Comparison of ENCODE assay signal across 18 cellular contexts in genomic region chr1:244413736-244414135, GRCh38. TPM values are rescaled to one million over a fixed set of nuclear protein-coding genes. Genes with fewer than 3 reads are reported as not detected.
A peak's percentile ranks its signal among the peaks of the same experiment; 100 is the strongest.
DNase-seq lines count a peak whose midpoint lies in the region; ATAC-seq and TF ChIP-seq lines count a peak whose summit lies in the region.
"Had no signal": no experiment of that assay in that cellular context is flagged by ENCODE, and none has a peak within 500 bp of the region (broad histone marks: within the 10 kb centered on the region; RNA-seq: fewer than 3 reads in every experiment).

No MANE protein-coding gene starts in this region.

- peak overlapping the region; percentile 62 for H3K9ac ChIP-seq in mesenchymal stem cell (ENCODE audit: low read length)

- H2BK12ac ChIP-seq in mesenchymal stem cell (ENCODE audit: low read length in 2 of 2): peak overlapping the region in 1 of 2 experiments; percentile 60

- peaks cover 16% of the 10 kb centered on the region for H3K4me1 Mint-ChIP-seq in activated T-cell treated with anti-CD3 and anti-CD28 coated beads, Interleukin-2, amount 50 U/mL, for 72 hours (ENCODE audit: low read depth)
- H3K4me1 Mint-ChIP-seq in activated T-helper 1 cell treated with anti-CD3 and anti-CD28 coated beads, Interleukin-12 subunit alpha, Interleukin-12 subunit beta, Interleukin-2, Interleukin-4 antibody, amounts not matched to agents 30 ng/mL and 10 ng/mL and 1 ng/mL, durations not matched to agents 14 hours and 24 hours and 36 hours (ENCODE audit: low read depth): peaks cover 31% of the 10 kb centered on the region
- H3K4me1 Mint-ChIP-seq in central memory CD8-positive, alpha-beta T cell: peaks cover 5% of the 10 kb centered on the region

- intact Hi-C loops in activated T-helper 1 cell treated with anti-CD3 and anti-CD28 coated beads, Interleukin-12 subunit alpha, Interleukin-12 subunit beta, Interleukin-2, Interleukin-4 antibody, amounts not matched to agents 30 ng/mL and 10 ng/mL and 1 ng/mL, durations not matched to agents 14 hours and 24 hours and 36 hours (cut with micrococcal nuclease): loop anchor here (5.0 kb wide), 1 partner anchor 61 kb away; a partner anchor contains a TSS
- intact Hi-C loops in ovary (cut with DNase I): no loop called here

- no peak overlapping the region for H2BK15ac ChIP-seq in mesenchymal stem cell (ENCODE audit: low read depth, poor library complexity, severe bottlenecking)

- H3K27me3 Mint-ChIP-seq in activated T-cell treated with anti-CD3 and anti-CD28 coated beads, Interleukin-2, amount 50 U/mL, for 72 hours (ENCODE audit: low read depth): no peaks in the 10 kb centered on the region
- no peaks in the 10 kb centered on the region for H3K27me3 Mint-ChIP-seq in activated T-helper 1 cell treated with anti-CD3 and anti-CD28 coated beads, Interleukin-12 subunit alpha, Interleukin-12 subunit beta, Interleukin-2, Interleukin-4 antibody, amounts not matched to agents 30 ng/mL and 10 ng/mL and 1 ng/mL, durations not matched to agents 14 hours and 24 hours and 36 hours (ENCODE audit: insufficient read depth)
- H3K27me3 Mint-ChIP-seq in central memory CD8-positive, alpha-beta T cell: no peaks in the 10 kb centered on the region

- peak overlapping the region; percentile 29 for H3K27ac Mint-ChIP-seq in activated T-cell treated with anti-CD3 and anti-CD28 coated beads, Interleukin-2, amount 50 U/mL, for 72 hours
- peak overlapping the region; percentile 55 for H3K27ac Mint-ChIP-seq in activated T-helper 1 cell treated with anti-CD3 and anti-CD28 coated beads, Interleukin-12 subunit alpha, Interleukin-12 subunit beta, Interleukin-2, Interleukin-4 antibody, amounts not matched to agents 30 ng/mL and 10 ng/mL and 1 ng/mL, durations not matched to agents 14 hours and 24 hours and 36 hours
- peak overlapping the region; percentile 56 for H3K27ac Mint-ChIP-seq in central memory CD8-positive, alpha-beta T cell (ENCODE audit: low read depth)
- H3K27ac Mint-ChIP-seq: GM23338 had no signal

- no peak overlapping the region for H2BK5ac ChIP-seq in mesenchymal stem cell (ENCODE audit: low read depth, low read length, poor library complexity, severe bottlenecking)

- H2AK5ac ChIP-seq in mesenchymal stem cell (ENCODE audit: low read length, severe bottlenecking): no peak overlapping the region

- H3K4me3 ChIP-seq in mesenchymal stem cell (ENCODE audit: insufficient read depth in 1 of 2, low read depth in 1 of 2, low read length in 2 of 2): no peak overlapping the region
- H3K4me3 ChIP-seq in ovary: no peak overlapping the region
- H3K4me3 ChIP-seq: GM23338 had no signal

- peak in 1 of 2 donors; percentile 50 for ATAC-seq in activated T-cell treated with anti-CD3 and anti-CD28 coated beads, Interleukin-2, amount 50 U/mL, for 72 hours (replicated peaks in 1 of 2)
- no peak for ATAC-seq in central memory CD8-positive, alpha-beta T cell (replicated peaks; ENCODE audit: extremely low read depth, poor library complexity, severe bottlenecking)
- ATAC-seq: HCT116 had no signal

- no peak for DNase-seq in activated T-cell treated with anti-CD3 and anti-CD28 coated beads, Interleukin-2, amount 50 U/mL, for 72 hours
- DNase-seq in activated T-cell treated with anti-CD3 and anti-CD28 coated beads, Interleukin-2, amount 50 U/mL, for 1 hour: no peak
- DNase-seq in activated T-helper 1 cell treated with anti-CD3 and anti-CD28 coated beads, Interleukin-12 subunit alpha, Interleukin-12 subunit beta, Interleukin-2, Interleukin-4 antibody, amounts not matched to agents 30 ng/mL and 10 ng/mL and 1 ng/mL, durations not matched to agents 14 hours and 24 hours and 36 hours (ENCODE audit: low spot score): no peak
- no peak for DNase-seq in central memory CD8-positive, alpha-beta T cell (ENCODE audit: low spot score in 2 of 2)
- DNase-seq in mesenchymal stem cell (no peak), hippocampal formation (lab: John Stamatoyannopoulos, UW) (no peak), ovary (no peak)
- DNase-seq: AML-193, Caco-2, EL, MV-4-11, NCI-H1417, NCI-H187 treated with DMSO at 0.1 percent for 48 hours, NCI-H526 treated with DMSO at 0.1 percent for 48 hours, OCI-M1, RPMI8226 had no signal

- no peak for TF ChIP-seq POLR2A in ovary (IDR thresholded peaks at IDR 0.05)

- H2AFZ ChIP-seq in mesenchymal stem cell (ENCODE audit: low read depth, low read length): no peak overlapping the region
- H2AFZ ChIP-seq: GM23338 had no signal

- peaks cover 33 to 95% of the 10 kb centered on the region in 2 experiments for H3K36me3 ChIP-seq in mesenchymal stem cell (ENCODE audit: control insufficient read depth in 1 of 2, insufficient read depth in 2 of 2, low read depth in 1 of 2, low read length in 2 of 2)
- H3K36me3 ChIP-seq in ovary: no peaks in the 10 kb centered on the region

- H3K4me1 ChIP-seq in mesenchymal stem cell (ENCODE audit: control insufficient read depth, insufficient read depth, low read depth, low read length) (no peaks in the 10 kb centered on the region), ovary (ENCODE audit: insufficient read depth) (peaks cover 3% of the 10 kb centered on the region)
- H3K4me1 ChIP-seq: Caco-2 had no signal

- H4K91ac ChIP-seq in mesenchymal stem cell (ENCODE audit: low read length): no peak overlapping the region

- no peak overlapping the region for H3K4ac ChIP-seq in mesenchymal stem cell (ENCODE audit: low read depth in 1 of 2, low read length in 2 of 2)

- H3K27ac ChIP-seq in mesenchymal stem cell (ENCODE audit: low read length, poor library complexity, severe bottlenecking) (no peak overlapping the region), ovary (no peak overlapping the region)

- over 99% methylated on average over 3 of the region's 3 CpGs for WGBS in mesenchymal stem cell
- 95 to 98% (median 98%) methylated on average over 3 of the region's 3 CpGs for WGBS in ovary, 3 donors

- H3K79me1 ChIP-seq in mesenchymal stem cell (replicated peaks; ENCODE audit: low read length, poor library complexity, severe bottlenecking): peaks cover 20% of the 10 kb centered on the region

- H4K8ac ChIP-seq in mesenchymal stem cell (ENCODE audit: low read length): no peak overlapping the region

- H3K23ac ChIP-seq in mesenchymal stem cell (ENCODE audit: low read length in 2 of 2): no peak overlapping the region

- no peaks in the 10 kb centered on the region for H3K9me3 ChIP-seq in mesenchymal stem cell (ENCODE audit: control insufficient read depth, low read length)
- H3K9me3 ChIP-seq in ovary: no peaks in the 10 kb centered on the region
- H3K9me3 ChIP-seq: Caco-2 had no signal

- H3K4me2 ChIP-seq in mesenchymal stem cell (ENCODE audit: low read length, poor library complexity, severe bottlenecking): no peak overlapping the region
- H3K4me2 ChIP-seq: GM23338 had no signal

- no peak overlapping the region for H3K14ac ChIP-seq in mesenchymal stem cell (ENCODE audit: low read length in 2 of 2)

- TF ChIP-seq EP300 in ovary (IDR thresholded peaks at IDR 0.05): no peak

- no peaks in the 10 kb centered on the region for H3K27me3 ChIP-seq in mesenchymal stem cell (ENCODE audit: control insufficient read depth in 1 of 2, insufficient read depth in 1 of 2, low read length in 2 of 2)
- no peaks in the 10 kb centered on the region for H3K27me3 ChIP-seq in ovary

- H3K18ac ChIP-seq in mesenchymal stem cell (ENCODE audit: low read depth in 1 of 2, low read length in 2 of 2): no peak overlapping the region

- H3K36me3 Mint-ChIP-seq in activated T-cell treated with anti-CD3 and anti-CD28 coated beads, Interleukin-2, amount 50 U/mL, for 72 hours (ENCODE audit: insufficient read depth in 2 of 2): peaks cover 14 to 47% of the 10 kb centered on the region in 2 donors
- peaks cover 65% of the 10 kb centered on the region for H3K36me3 Mint-ChIP-seq in activated T-helper 1 cell treated with anti-CD3 and anti-CD28 coated beads, Interleukin-12 subunit alpha, Interleukin-12 subunit beta, Interleukin-2, Interleukin-4 antibody, amounts not matched to agents 30 ng/mL and 10 ng/mL and 1 ng/mL, durations not matched to agents 14 hours and 24 hours and 36 hours (ENCODE audit: low read depth)
- peaks cover 61% of the 10 kb centered on the region for H3K36me3 Mint-ChIP-seq in central memory CD8-positive, alpha-beta T cell (ENCODE audit: insufficient read depth)

- H3K9me3 Mint-ChIP-seq in activated T-cell treated with anti-CD3 and anti-CD28 coated beads, Interleukin-2, amount 50 U/mL, for 72 hours: no peaks in the 10 kb centered on the region
- no peaks in the 10 kb centered on the region for H3K9me3 Mint-ChIP-seq in activated T-helper 1 cell treated with anti-CD3 and anti-CD28 coated beads, Interleukin-12 subunit alpha, Interleukin-12 subunit beta, Interleukin-2, Interleukin-4 antibody, amounts not matched to agents 30 ng/mL and 10 ng/mL and 1 ng/mL, durations not matched to agents 14 hours and 24 hours and 36 hours
- H3K9me3 Mint-ChIP-seq in central memory CD8-positive, alpha-beta T cell: no peaks in the 10 kb centered on the region
- H3K9me3 Mint-ChIP-seq: GM23338 had no signal

- H3K4me3 Mint-ChIP-seq in activated T-cell treated with anti-CD3 and anti-CD28 coated beads, Interleukin-2, amount 50 U/mL, for 72 hours: peak overlapping the region in 1 of 2 donors; percentile 7
- peak overlapping the region; percentile 43 for H3K4me3 Mint-ChIP-seq in activated T-helper 1 cell treated with anti-CD3 and anti-CD28 coated beads, Interleukin-12 subunit alpha, Interleukin-12 subunit beta, Interleukin-2, Interleukin-4 antibody, amounts not matched to agents 30 ng/mL and 10 ng/mL and 1 ng/mL, durations not matched to agents 14 hours and 24 hours and 36 hours
- H3K4me3 Mint-ChIP-seq in central memory CD8-positive, alpha-beta T cell: no peak overlapping the region
- H3K4me3 Mint-ChIP-seq: GM23338 had no signal

- TF ChIP-seq CTCF in ovary (IDR thresholded peaks at IDR 0.05): no peak

- H2BK120ac ChIP-seq in mesenchymal stem cell (ENCODE audit: low read depth, low read length): no peak overlapping the region

RNA-seq across cellular contexts. Expression of gene ADSS2, which starts 38.0 kb away (rescaled TPM):
- 10 to 100 TPM; 46.5 to 51.1 TPM for total RNA-seq in activated T-cell treated with anti-CD3 and anti-CD28 coated beads, Interleukin-2, amount 50 U/mL, for 72 hours
- 74.5 and 78.1 TPM in 2 replicates for total RNA-seq in activated T-helper 1 cell treated with anti-CD3 and anti-CD28 coated beads, Interleukin-12 subunit alpha, Interleukin-12 subunit beta, Interleukin-2, Interleukin-4 antibody, amounts not matched to agents 30 ng/mL and 10 ng/mL and 1 ng/mL, durations not matched to agents 14 hours and 24 hours and 36 hours
- polyA plus RNA-seq in mesenchymal stem cell (2013, experiment 1 of 2): 28.0 TPM
- 29.9 TPM for polyA plus RNA-seq in mesenchymal stem cell (2013, experiment 2 of 2)
- 10 to 100 TPM; 23.6 to 44.2 (median 29.8) TPM for total RNA-seq in ovary
- polyA plus RNA-seq in ovary: 10 to 100 TPM; 25.3 to 39.5 TPM

RNA-seq across cellular contexts. Expression of gene CATSPERE, which starts 47.3 kb away (rescaled TPM):
- under 1 TPM; 0.38 to 0.83 TPM for total RNA-seq in activated T-cell treated with anti-CD3 and anti-CD28 coated beads, Interleukin-2, amount 50 U/mL, for 72 hours
- total RNA-seq in activated T-helper 1 cell treated with anti-CD3 and anti-CD28 coated beads, Interleukin-12 subunit alpha, Interleukin-12 subunit beta, Interleukin-2, Interleukin-4 antibody, amounts not matched to agents 30 ng/mL and 10 ng/mL and 1 ng/mL, durations not matched to agents 14 hours and 24 hours and 36 hours: 0.08 and 0.17 TPM in 2 replicates
- 0.14 TPM for polyA plus RNA-seq in mesenchymal stem cell (2013, experiment 1 of 2)
- 0.14 TPM for polyA plus RNA-seq in mesenchymal stem cell (2013, experiment 2 of 2)
- total RNA-seq in ovary: 1 to 10 TPM; 1.7 to 3.2 (median 2.4) TPM
- under 1 TPM; 0.70 to 0.87 TPM for polyA plus RNA-seq in ovary
- total RNA-seq: GM23338 had no signal
